ENCODE assay signal across 8 cellular contexts in genomic region chr17:8119575-8120519, GRCh38. TPM values are rescaled to one million over a fixed set of nuclear protein-coding genes. Genes with fewer than 3 reads are reported as not detected.
DNase-seq lines count a peak whose midpoint lies in the region; ATAC-seq and TF ChIP-seq lines count a peak whose summit lies in the region.

No MANE protein-coding gene starts in this region.

- peaks cover 0 to 61% of the 10 kb centered on the region in 2 donors for H3K4me1 ChIP-seq in right atrium auricular region
- H3K4me1 ChIP-seq in rectal smooth muscle tissue (ENCODE audit: control insufficient read depth, insufficient read depth, low read length), result peaks cover 25% of the 10 kb centered on the region
- H3K4me1 ChIP-seq in aorta (ENCODE audit: control insufficient read depth in 1 of 2, insufficient read depth in 2 of 2, low read length in 2 of 2), result peaks cover 0 to 2% of the 10 kb centered on the region in 2 donors

- ATAC-seq in T-cell (replicated peaks in 1 of 4) (peak; percentile 37 to 61 (median 46)), aorta (ENCODE audit: low FRiP score) (peak; percentile 88)

- DNase-seq in Calu3 (peak; percentile 87), H7 (peak; percentile 63), NCI-H1417 (lab: John Stamatoyannopoulos, UW) (peak; percentile 74 to 95 (median 84)), T-cell (peak; percentile 61 to 86 (median 77)), right atrium auricular region (ENCODE audit: low spot score) (peak; percentile 85), aorta (peak; percentile 82 to 91)

- H3K27me3 Mint-ChIP-seq in Calu3 (ENCODE audit: unreplicated experiment) (peaks cover 56% of the 10 kb centered on the region), T-cell (peaks cover 28 to 70% of the 10 kb centered on the region in 2 donors)

- no peaks in the 10 kb centered on the region for H3K9me3 ChIP-seq in right atrium auricular region
- no peaks in the 10 kb centered on the region for H3K9me3 ChIP-seq in aorta (ENCODE audit: control insufficient read depth, low read length)

- H3K36me3 ChIP-seq in H7 (replicated peaks; ENCODE audit: control insufficient read depth, insufficient read depth, low read length) (no peaks in the 10 kb centered on the region), right atrium auricular region (no peaks in the 10 kb centered on the region), rectal smooth muscle tissue (ENCODE audit: control insufficient read depth, insufficient read depth, low read length) (no peaks in the 10 kb centered on the region), aorta (ENCODE audit: control insufficient read depth in 1 of 2, insufficient read depth in 2 of 2, low read length in 1 of 2) (no peaks in the 10 kb centered on the region)

- H3K36me3 Mint-ChIP-seq in Calu3 (ENCODE audit: insufficient read depth, unreplicated experiment) (peaks cover 44% of the 10 kb centered on the region), T-cell (no peaks in the 10 kb centered on the region)

- H3K9ac ChIP-seq in rectal smooth muscle tissue (ENCODE audit: low read length), result no peak overlapping the region

- POLR2A ChIA-PET in T-cell (lab: Charles Lee), result interaction anchor here (0.6 to 2.2 kb wide), 11 partner anchors 21 to 1478 kb away, joined by 3 to 12 read pairs (median 4); no protein-coding TSS in a partner anchor

- BruUV-seq in Calu3 (replicated peaks; lab: Mats Ljungman, UMichigan), result no TSS peak

- intact Hi-C loops in Calu3 (cut with micrococcal nuclease; ENCODE audit: unreplicated experiment) (loop anchor here (5.0 kb wide), 3 partner anchors 37 to 58 kb away; no protein-coding TSS in a partner anchor), aorta (cut with DNase I) (loop anchor here (1.0 to 10.0 kb wide), 6 partner anchors 19 to 102 kb away; partner anchors contain the start of gene VAMP2 (in 1 of the 2))

- peaks cover 74% of the 10 kb centered on the region for H3K27me3 ChIP-seq in H7 (ENCODE audit: control insufficient read depth, insufficient read depth, low read length)
- no peaks in the 10 kb centered on the region for H3K27me3 ChIP-seq in right atrium auricular region
- H3K27me3 ChIP-seq in rectal smooth muscle tissue (ENCODE audit: control insufficient read depth, insufficient read depth, low read length), result peaks cover 28% of the 10 kb centered on the region
- H3K27me3 ChIP-seq in aorta (ENCODE audit: control insufficient read depth in 1 of 2, insufficient read depth in 2 of 2, low read length in 1 of 2), result no peaks in the 10 kb centered on the region

- H3K4me3 ChIP-seq in H7 (ENCODE audit: insufficient read depth, low read depth, low read length), result peak overlapping the region; percentile 78
- peak overlapping the region; percentile 42 to 65 for H3K4me3 ChIP-seq in right atrium auricular region
- peak overlapping the region; percentile 85 for H3K4me3 ChIP-seq in rectal smooth muscle tissue (ENCODE audit: low read length)
- peak overlapping the region in 1 of 2 donors; percentile 39 for H3K4me3 ChIP-seq in aorta (ENCODE audit: low read length in 2 of 2)

- H3K27ac Mint-ChIP-seq in Calu3 (ENCODE audit: unreplicated experiment) (peak overlapping the region; percentile 98), T-cell (peak overlapping the region; percentile 89)

- CTCF ChIA-PET in Calu3 (lab: Charles Lee) (interaction anchor here (1.1 to 2.4 kb wide), 9 partner anchors 12 to 66 kb away, joined by 3 to 10 read pairs (median 5); no protein-coding TSS in a partner anchor), T-cell (lab: Charles Lee) (interaction anchor here (0.5 to 2.7 kb wide), 31 partner anchors 9 to 411 kb away, joined by 3 to 27 read pairs (median 6); partner anchors contain the start of genes BORCS6 (in 1 of the 2), CHD3 (in 1 of the 2), CTC1 (in 1 of the 2) and NDEL1 (in 1 of the 2))

- H3K9me3 Mint-ChIP-seq in Calu3 (ENCODE audit: low read depth, unreplicated experiment), result no peaks in the 10 kb centered on the region
- H3K9me3 Mint-ChIP-seq in T-cell, result no peaks in the 10 kb centered on the region

- TF ChIP-seq CTCF in Calu3 (IDR thresholded peaks at IDR 0.05; ENCODE audit: unreplicated experiment), result no peak
- no peak for TF ChIP-seq CTCF in right atrium auricular region (IDR thresholded peaks at IDR 0.05)

- 1% methylated on average over 28 of the region's 28 CpGs for WGBS in aorta, 2 donors

- H3K4me3 Mint-ChIP-seq in Calu3 (ENCODE audit: low read depth, unreplicated experiment) (peak overlapping the region; percentile 91), T-cell (peak overlapping the region; percentile 83 to 91 (median 88))

- H3K4me1 Mint-ChIP-seq in Calu3 (ENCODE audit: low read depth, unreplicated experiment) (peaks cover 41% of the 10 kb centered on the region), T-cell (peaks cover 63 to 71% (median 69%) of the 10 kb centered on the region in 3 donors)

- peak overlapping the region; percentile 7 for H3K27ac ChIP-seq in angular gyrus (ENCODE audit: low read depth, low read length)
- H3K27ac ChIP-seq in right atrium auricular region, result peak overlapping the region; percentile 80 to 88
- peak overlapping the region; percentile 62 for H3K27ac ChIP-seq in rectal smooth muscle tissue (ENCODE audit: low read depth, low read length)
- H3K27ac ChIP-seq in aorta (ENCODE audit: low read depth in 1 of 2, low read length in 2 of 2), result no peak overlapping the region

RNA-seq across cellular contexts. Expression of gene ALOXE3, which starts 1.5 kb away (rescaled TPM):
- total RNA-seq in Calu3 (2022), result 0.20 TPM in 1 of 2 replicates, not detected in the other
- total RNA-seq in H7 (2014; rRNA removed; shearing (Covaris generic)), result not detected in 2 replicates
- total RNA-seq in T-cell, result 1 to 10 TPM in 1 of 5 donors, under 1 TPM in 3, not detected in 1; 0.13 to 1.2 (median 0.19) TPM
- under 1 TPM in 1 of 2 donors, not detected in 1; 0.20 TPM for total RNA-seq in right atrium auricular region
- total RNA-seq in aorta, result not detected
- not detected for polyA plus RNA-seq in aorta

RNA-seq across cellular contexts. Expression of gene HES7, which starts 4.1 kb away (rescaled TPM):
- total RNA-seq in Calu3 (2022), result 0.28 and 0.69 TPM in 2 replicates
- 1.3 and 2.1 TPM in 2 replicates for total RNA-seq in H7 (2014; rRNA removed; shearing (Covaris generic))
- total RNA-seq in T-cell, result 1 to 10 TPM in 1 of 5 donors, under 1 TPM in 2, not detected in 2; 0.16 to 1.6 (median 0.23) TPM
- not detected for total RNA-seq in right atrium auricular region
- total RNA-seq in aorta, result under 1 TPM; 0.19 to 0.30 TPM
- polyA plus RNA-seq in aorta, result 1 to 10 TPM in 1 of 2 donors, not detected in 1; 1.6 TPM

RNA-seq across cellular contexts. Expression of gene ALOX12B, which starts 32.3 kb away (rescaled TPM):
- total RNA-seq in Calu3 (2022), result not detected in 2 replicates
- total RNA-seq in H7 (2014; rRNA removed; shearing (Covaris generic)), result not detected in 2 replicates
- 1 to 10 TPM in 1 of 5 donors, under 1 TPM in 3, not detected in 1; 0.63 to 1.1 (median 0.81) TPM for total RNA-seq in T-cell
- under 1 TPM in 1 of 2 donors, not detected in 1; 0.43 TPM for total RNA-seq in right atrium auricular region
- total RNA-seq in aorta, result not detected
- polyA plus RNA-seq in aorta, result under 1 TPM in 1 of 2 donors, not detected in 1; 0.25 TPM

RNA-seq across cellular contexts. Expression of gene PER1, which starts 32.4 kb away (rescaled TPM):
- total RNA-seq in Calu3 (2022) (16.1 and 17.0 TPM in 2 replicates), T-cell (1,000 to 10,000 TPM in 2 of 5 donors, 10 to 100 TPM in 3; 62.6 to 1,675 (median 82.4) TPM), right atrium auricular region (10 to 100 TPM; 59.4 to 75.0 TPM), aorta (100 to 1,000 TPM; 100 to 297 TPM)
- total RNA-seq in H7 (2014; rRNA removed; shearing (Covaris generic)), result 19.2 and 32.4 TPM in 2 replicates
- polyA plus RNA-seq in aorta, result 100 to 1,000 TPM in 1 of 2 donors, 10 to 100 TPM in 1; 34.3 to 246 TPM

RNA-seq across cellular contexts. Expression of gene VAMP2, which starts 42.9 kb away (rescaled TPM):
- total RNA-seq in Calu3 (2022) (18.1 and 22.1 TPM in 2 replicates), T-cell (100 to 1,000 TPM; 160 to 243 (median 186) TPM), right atrium auricular region (10 to 100 TPM; 27.4 to 39.7 TPM), aorta (10 to 100 TPM; 73.4 to 80.8 TPM)
- 7.3 and 10.5 TPM in 2 replicates for total RNA-seq in H7 (2014; rRNA removed; shearing (Covaris generic))
- 100 to 1,000 TPM in 1 of 2 donors, 10 to 100 TPM in 1; 59.7 to 105 TPM for polyA plus RNA-seq in aorta

Comparison
In these comparisons a context has a peak if more than half of its experiments do, and no peak if none do; other contexts are left out.
1. H3K27ac ChIP-seq: peak in angular gyrus (single experiment), right atrium auricular region (2 of 2) and rectal smooth muscle tissue (single experiment); none in aorta (0 of 2).
2. Peak in every context shown above with its lines, with median percentiles within 50 percentile points of each other: DNase-seq.